In genomic region chr15:91866971-91867372, GRCh38 we compare ENCODE assay signal across 8 cellular contexts. TPM values are rescaled to one million over a fixed set of nuclear protein-coding genes. Genes with fewer than 3 reads are reported as not detected.
DNase-seq lines count a peak whose midpoint lies in the region; ATAC-seq, FAIRE-seq and TF ChIP-seq lines count a peak whose summit lies in the region.

No MANE protein-coding gene starts in this region.

- no peaks in the 10 kb centered on the region for H3K9me3 ChIP-seq in CD4-positive, alpha-beta T cell (ENCODE audit: control insufficient read depth, low read length)
- H3K9me3 ChIP-seq in duodenal mucosa (ENCODE audit: control insufficient read depth in 1 of 2, low read length in 2 of 2) (no peaks in the 10 kb centered on the region), pancreas (no peaks in the 10 kb centered on the region)

- CTCF ChIA-PET in CD4-positive, alpha-beta T cell (lab: Charles Lee) = interaction anchor here (1.0 to 1.7 kb wide), 5 partner anchors 13 to 161 kb away, joined by 3 to 7 read pairs (median 4); partner anchors contain the start of gene SLCO3A1

- intact Hi-C loops in CD4-positive, alpha-beta T cell (cut with DNase I, micrococcal nuclease) = loop anchor here in 1 of 2 experiments (10.0 kb wide), 1 partner anchor 162 kb away; no protein-coding TSS in a partner anchor
- intact Hi-C loops in pancreas (cut with DNase I) = no loop called here

- peaks cover 19 to 24% of the 10 kb centered on the region in 2 donors for H3K4me1 ChIP-seq in duodenal mucosa (ENCODE audit: control insufficient read depth in 1 of 2, insufficient read depth in 2 of 2, low read length in 2 of 2)
- H3K4me1 ChIP-seq in pancreas = no peaks in the 10 kb centered on the region

- ATAC-seq in CD4-positive, alpha-beta T cell (ENCODE audit: poor library complexity) = no peak
- ATAC-seq in pancreas (peak in 3 of 4 donors; percentile 22 to 56 (median 48)), HG02885 (IDR thresholded peaks at IDR 0.05; ENCODE audit: poor library complexity, unreplicated experiment) (no peak)

- 74 to 77% methylated on average over 8 of the region's 8 CpGs for WGBS in pancreas, 2 donors

- POLR2A ChIA-PET in CD4-positive, alpha-beta T cell (lab: Charles Lee) = interaction anchor here (1.4 to 1.5 kb wide), 2 partner anchors 9 to 13 kb away, joined by 4 to 12 read pairs; partner anchors contain the start of gene SLCO3A1

- H3K9ac ChIP-seq in duodenal mucosa (ENCODE audit: low read depth in 1 of 2, low read length in 2 of 2) = no peak overlapping the region

- DNase-seq in CD4-positive, alpha-beta T cell = no peak
- DNase-seq in NCI-H2107 treated with DMSO at 0.1 percent for 48 hours (lab: John Stamatoyannopoulos, UW; ENCODE audit: unreplicated experiment) (peak; percentile 59), pancreas (no peak), HTR-8/SVneo (ENCODE audit: insufficient read length, low spot score) (no peak), NCI-H748 (lab: John Stamatoyannopoulos, UW; ENCODE audit: unreplicated experiment) (no peak)
- DNase-seq in stimulated activated CD4-positive, alpha-beta T cell treated with anti-CD3 and anti-CD28 coated beads, Interleukin-2, amount 100 ng/mL, for 48 hours = no peak

- TF ChIP-seq CTCF in CD4-positive, alpha-beta T cell (IDR thresholded peaks at IDR 0.05) = no peak
- TF ChIP-seq CTCF in pancreas (IDR thresholded peaks at IDR 0.05) = no peak

- H3K4me3 ChIP-seq in duodenal mucosa (ENCODE audit: low read depth in 1 of 2, low read length in 2 of 2) (no peak overlapping the region), pancreas (no peak overlapping the region)

- H3K27me3 Mint-ChIP-seq in CD4-positive, alpha-beta T cell = no peaks in the 10 kb centered on the region

- H3K36me3 ChIP-seq in duodenal mucosa (ENCODE audit: control insufficient read depth in 1 of 2, insufficient read depth in 2 of 2, low read length in 2 of 2) (no peaks in the 10 kb centered on the region), pancreas (no peaks in the 10 kb centered on the region)

- peak overlapping the region; percentile 57 for H3K4me3 Mint-ChIP-seq in CD4-positive, alpha-beta T cell

- H3K9me3 Mint-ChIP-seq in CD4-positive, alpha-beta T cell = no peaks in the 10 kb centered on the region

- no peak overlapping the region for H3K27ac ChIP-seq in CD4-positive, alpha-beta T cell (ENCODE audit: low read depth, low read length)
- H3K27ac ChIP-seq in duodenal mucosa (ENCODE audit: low read depth, low read length) (peak overlapping the region; percentile 34), pancreas (peak overlapping the region in 3 of 4 donors; percentile 5 to 50 (median 44))

- peaks cover 91% of the 10 kb centered on the region for H3K4me1 Mint-ChIP-seq in CD4-positive, alpha-beta T cell (ENCODE audit: low read depth)

- H3K27ac Mint-ChIP-seq in CD4-positive, alpha-beta T cell = peak overlapping the region; percentile 35

- FAIRE-seq in pancreas (lab: Jason Lieb, UNC) (no peak), HTR-8/SVneo (lab: Jason Lieb, UNC) (no peak)

- H3K36me3 Mint-ChIP-seq in CD4-positive, alpha-beta T cell (ENCODE audit: low read depth) = peaks cover 5% of the 10 kb centered on the region

- H3K27me3 ChIP-seq in CD4-positive, alpha-beta T cell (ENCODE audit: control insufficient read depth, insufficient read depth, low read length) = no peaks in the 10 kb centered on the region
- no peaks in the 10 kb centered on the region for H3K27me3 ChIP-seq in duodenal mucosa (ENCODE audit: control insufficient read depth in 1 of 2, insufficient read depth in 2 of 2, low read length in 2 of 2)
- H3K27me3 ChIP-seq in pancreas = no peaks in the 10 kb centered on the region

RNA-seq across cellular contexts. Expression of gene SLCO3A1, which starts 13.5 kb away (rescaled TPM):
- 10 to 100 TPM; 29.5 to 30.4 TPM for total RNA-seq in CD4-positive, alpha-beta T cell
- 10 to 100 TPM in 1 of 6 donors, 1 to 10 TPM in 5; 3.4 to 15.5 (median 4.2) TPM for total RNA-seq in pancreas
- 1 to 10 TPM; 8.6 to 9.4 TPM for polyA plus RNA-seq in pancreas

Comparison
In these comparisons a context has a peak if more than half of its experiments do, and no peak if none do; other contexts are left out.
1. ATAC-seq: peak in pancreas (3 of 4); none in CD4-positive, alpha-beta T cell (single experiment) and HG02885 (single experiment).